In genomic region chr1:225845633-225846259, GRCh38 we compare ENCODE assay signal across 1 cellular context.
TF ChIP-seq lines count a peak whose summit lies in the region.

No MANE protein-coding gene starts in this region.

TF ChIP-seq in HEK293, 187 proteins besides CTCF, POLR2A, EP300 and RAD21 (continued from another document and continues in another):
- TF ChIP-seq ZEB2 (tag by site-specific recombination; IDR thresholded peaks at IDR 0.05) (no peak), ZNF112 (tag by site-specific recombination; IDR thresholded peaks at IDR 0.05) (no peak), ZNF248 (tag by site-specific recombination; IDR thresholded peaks at IDR 0.05) (no peak), ZNF792 (tag by site-specific recombination; IDR thresholded peaks at IDR 0.05) (no peak), PRDM1 (tag by site-specific recombination; IDR thresholded peaks at IDR 0.05) (no peak), ZNF707 (tag by site-specific recombination; IDR thresholded peaks at IDR 0.05) (no peak), ZNF211 (tag by site-specific recombination; IDR thresholded peaks at IDR 0.05; ENCODE audit: low read depth) (no peak), ZNF521 (tag by site-specific recombination; IDR thresholded peaks at IDR 0.05) (no peak), ZBTB8A (tag by site-specific recombination; IDR thresholded peaks at IDR 0.05) (no peak), ZNF571 (tag by site-specific recombination; IDR thresholded peaks at IDR 0.05) (no peak), ZNF548 (tag by site-specific recombination; IDR thresholded peaks at IDR 0.05) (no peak), ZNF311 (tag by site-specific recombination; IDR thresholded peaks at IDR 0.05; ENCODE audit: borderline replicate concordance) (no peak), BCL6B (tag by site-specific recombination; IDR thresholded peaks at IDR 0.05) (no peak), ZFP69B (tag by site-specific recombination; IDR thresholded peaks at IDR 0.05) (no peak), MYNN (tag by site-specific recombination; IDR thresholded peaks at IDR 0.05; ENCODE audit: borderline replicate concordance) (no peak), PBX3 (CRISPR knock-in tag; IDR thresholded peaks at IDR 0.05) (no peak), MZF1 (tag by site-specific recombination; IDR thresholded peaks at IDR 0.05; ENCODE audit: borderline replicate concordance) (peak; percentile 94), ZNF610 (tag by site-specific recombination; IDR thresholded peaks at IDR 0.05; ENCODE audit: borderline replicate concordance) (no peak), REPIN1 (tag by site-specific recombination; IDR thresholded peaks at IDR 0.05; ENCODE audit: low read depth) (no peak), ZNF2 (tag by site-specific recombination; IDR thresholded peaks at IDR 0.05) (peak; percentile 95), ZSCAN4 (tag by site-specific recombination; IDR thresholded peaks at IDR 0.05) (no peak; the same call in 1 of the 2 replicates), ZBTB6 (tag by site-specific recombination; IDR thresholded peaks at IDR 0.05) (no peak), GLI2 (tag by site-specific recombination; IDR thresholded peaks at IDR 0.05; ENCODE audit: borderline replicate concordance, low read depth) (no peak), SETDB1 (IDR thresholded peaks at IDR 0.05; ENCODE audit: insufficient read length, low read length) (no peak), ZNF639 (tag by site-specific recombination; IDR thresholded peaks at IDR 0.05) (no peak), ZFP41 (tag by site-specific recombination; IDR thresholded peaks at IDR 0.05; ENCODE audit: borderline replicate concordance) (no peak), ZNF48 (tag by site-specific recombination; IDR thresholded peaks at IDR 0.05) (no peak), KLF16 (tag by site-specific recombination; IDR thresholded peaks at IDR 0.05) (peak; percentile 85), ZNF701 (tag by site-specific recombination; IDR thresholded peaks at IDR 0.05) (no peak), ZSCAN18 (tag by site-specific recombination; IDR thresholded peaks at IDR 0.05) (no peak), FEZF1 (tag by site-specific recombination; IDR thresholded peaks at IDR 0.05) (no peak), BCL11A (tag by site-specific recombination; IDR thresholded peaks at IDR 0.05; ENCODE audit: low read depth) (peak; percentile 60; the same call in 1 of the 2 replicates), ZNF555 (tag by site-specific recombination; conservative IDR thresholded peaks at IDR 0.05) (no peak), ZNF677 (tag by site-specific recombination; IDR thresholded peaks at IDR 0.05) (no peak), HOXC10 (CRISPR knock-in tag; IDR thresholded peaks at IDR 0.05) (no peak), ZNF426 (tag by site-specific recombination; IDR thresholded peaks at IDR 0.05) (no peak), HOXA7 (CRISPR knock-in tag; IDR thresholded peaks at IDR 0.05; ENCODE audit: borderline replicate concordance) (no peak), KLF10 (tag by site-specific recombination; IDR thresholded peaks at IDR 0.05) (peak; percentile 55; the same call in 1 of the 2 replicates), ZSCAN30 (tag by site-specific recombination; IDR thresholded peaks at IDR 0.05) (peak; percentile 83), ZNF266 (tag by site-specific recombination; IDR thresholded peaks at IDR 0.05; ENCODE audit: low read depth) (no peak), ZNF133 (tag by site-specific recombination; IDR thresholded peaks at IDR 0.05) (no peak)
- TF ChIP-seq, protein P1, sequence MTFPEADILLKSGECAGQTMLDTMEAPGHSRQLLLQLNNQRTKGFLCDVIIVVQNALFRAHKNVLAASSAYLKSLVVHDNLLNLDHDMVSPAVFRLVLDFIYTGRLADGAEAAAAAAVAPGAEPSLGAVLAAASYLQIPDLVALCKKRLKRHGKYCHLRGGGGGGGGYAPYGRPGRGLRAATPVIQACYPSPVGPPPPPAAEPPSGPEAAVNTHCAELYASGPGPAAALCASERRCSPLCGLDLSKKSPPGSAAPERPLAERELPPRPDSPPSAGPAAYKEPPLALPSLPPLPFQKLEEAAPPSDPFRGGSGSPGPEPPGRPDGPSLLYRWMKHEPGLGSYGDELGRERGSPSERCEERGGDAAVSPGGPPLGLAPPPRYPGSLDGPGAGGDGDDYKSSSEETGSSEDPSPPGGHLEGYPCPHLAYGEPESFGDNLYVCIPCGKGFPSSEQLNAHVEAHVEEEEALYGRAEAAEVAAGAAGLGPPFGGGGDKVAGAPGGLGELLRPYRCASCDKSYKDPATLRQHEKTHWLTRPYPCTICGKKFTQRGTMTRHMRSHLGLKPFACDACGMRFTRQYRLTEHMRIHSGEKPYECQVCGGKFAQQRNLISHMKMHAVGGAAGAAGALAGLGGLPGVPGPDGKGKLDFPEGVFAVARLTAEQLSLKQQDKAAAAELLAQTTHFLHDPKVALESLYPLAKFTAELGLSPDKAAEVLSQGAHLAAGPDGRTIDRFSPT (tag by site-specific recombination; IDR thresholded peaks at IDR 0.05), result no peak
- TF ChIP-seq, protein P2, sequence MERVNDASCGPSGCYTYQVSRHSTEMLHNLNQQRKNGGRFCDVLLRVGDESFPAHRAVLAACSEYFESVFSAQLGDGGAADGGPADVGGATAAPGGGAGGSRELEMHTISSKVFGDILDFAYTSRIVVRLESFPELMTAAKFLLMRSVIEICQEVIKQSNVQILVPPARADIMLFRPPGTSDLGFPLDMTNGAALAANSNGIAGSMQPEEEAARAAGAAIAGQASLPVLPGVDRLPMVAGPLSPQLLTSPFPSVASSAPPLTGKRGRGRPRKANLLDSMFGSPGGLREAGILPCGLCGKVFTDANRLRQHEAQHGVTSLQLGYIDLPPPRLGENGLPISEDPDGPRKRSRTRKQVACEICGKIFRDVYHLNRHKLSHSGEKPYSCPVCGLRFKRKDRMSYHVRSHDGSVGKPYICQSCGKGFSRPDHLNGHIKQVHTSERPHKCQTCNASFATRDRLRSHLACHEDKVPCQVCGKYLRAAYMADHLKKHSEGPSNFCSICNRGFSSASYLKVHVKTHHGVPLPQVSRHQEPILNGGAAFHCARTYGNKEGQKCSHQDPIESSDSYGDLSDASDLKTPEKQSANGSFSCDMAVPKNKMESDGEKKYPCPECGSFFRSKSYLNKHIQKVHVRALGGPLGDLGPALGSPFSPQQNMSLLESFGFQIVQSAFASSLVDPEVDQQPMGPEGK (tag by site-specific recombination; IDR thresholded peaks at IDR 0.05), result peak; percentile 87
- TF ChIP-seq, protein P3, sequence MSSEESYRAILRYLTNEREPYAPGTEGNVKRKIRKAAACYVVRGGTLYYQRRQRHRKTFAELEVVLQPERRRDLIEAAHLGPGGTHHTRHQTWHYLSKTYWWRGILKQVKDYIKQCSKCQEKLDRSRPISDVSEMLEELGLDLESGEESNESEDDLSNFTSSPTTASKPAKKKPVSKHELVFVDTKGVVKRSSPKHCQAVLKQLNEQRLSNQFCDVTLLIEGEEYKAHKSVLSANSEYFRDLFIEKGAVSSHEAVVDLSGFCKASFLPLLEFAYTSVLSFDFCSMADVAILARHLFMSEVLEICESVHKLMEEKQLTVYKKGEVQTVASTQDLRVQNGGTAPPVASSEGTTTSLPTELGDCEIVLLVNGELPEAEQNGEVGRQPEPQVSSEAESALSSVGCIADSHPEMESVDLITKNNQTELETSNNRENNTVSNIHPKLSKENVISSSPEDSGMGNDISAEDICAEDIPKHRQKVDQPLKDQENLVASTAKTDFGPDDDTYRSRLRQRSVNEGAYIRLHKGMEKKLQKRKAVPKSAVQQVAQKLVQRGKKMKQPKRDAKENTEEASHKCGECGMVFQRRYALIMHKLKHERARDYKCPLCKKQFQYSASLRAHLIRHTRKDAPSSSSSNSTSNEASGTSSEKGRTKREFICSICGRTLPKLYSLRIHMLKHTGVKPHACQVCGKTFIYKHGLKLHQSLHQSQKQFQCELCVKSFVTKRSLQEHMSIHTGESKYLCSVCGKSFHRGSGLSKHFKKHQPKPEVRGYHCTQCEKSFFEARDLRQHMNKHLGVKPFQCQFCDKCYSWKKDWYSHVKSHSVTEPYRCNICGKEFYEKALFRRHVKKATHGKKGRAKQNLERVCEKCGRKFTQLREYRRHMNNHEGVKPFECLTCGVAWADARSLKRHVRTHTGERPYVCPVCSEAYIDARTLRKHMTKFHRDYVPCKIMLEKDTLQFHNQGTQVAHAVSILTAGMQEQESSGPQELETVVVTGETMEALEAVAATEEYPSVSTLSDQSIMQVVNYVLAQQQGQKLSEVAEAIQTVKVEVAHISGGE (tag by site-specific recombination; conservative IDR thresholded peaks at IDR 0.05; ENCODE audit: low read depth), result no peak
- TF ChIP-seq, protein P4, sequence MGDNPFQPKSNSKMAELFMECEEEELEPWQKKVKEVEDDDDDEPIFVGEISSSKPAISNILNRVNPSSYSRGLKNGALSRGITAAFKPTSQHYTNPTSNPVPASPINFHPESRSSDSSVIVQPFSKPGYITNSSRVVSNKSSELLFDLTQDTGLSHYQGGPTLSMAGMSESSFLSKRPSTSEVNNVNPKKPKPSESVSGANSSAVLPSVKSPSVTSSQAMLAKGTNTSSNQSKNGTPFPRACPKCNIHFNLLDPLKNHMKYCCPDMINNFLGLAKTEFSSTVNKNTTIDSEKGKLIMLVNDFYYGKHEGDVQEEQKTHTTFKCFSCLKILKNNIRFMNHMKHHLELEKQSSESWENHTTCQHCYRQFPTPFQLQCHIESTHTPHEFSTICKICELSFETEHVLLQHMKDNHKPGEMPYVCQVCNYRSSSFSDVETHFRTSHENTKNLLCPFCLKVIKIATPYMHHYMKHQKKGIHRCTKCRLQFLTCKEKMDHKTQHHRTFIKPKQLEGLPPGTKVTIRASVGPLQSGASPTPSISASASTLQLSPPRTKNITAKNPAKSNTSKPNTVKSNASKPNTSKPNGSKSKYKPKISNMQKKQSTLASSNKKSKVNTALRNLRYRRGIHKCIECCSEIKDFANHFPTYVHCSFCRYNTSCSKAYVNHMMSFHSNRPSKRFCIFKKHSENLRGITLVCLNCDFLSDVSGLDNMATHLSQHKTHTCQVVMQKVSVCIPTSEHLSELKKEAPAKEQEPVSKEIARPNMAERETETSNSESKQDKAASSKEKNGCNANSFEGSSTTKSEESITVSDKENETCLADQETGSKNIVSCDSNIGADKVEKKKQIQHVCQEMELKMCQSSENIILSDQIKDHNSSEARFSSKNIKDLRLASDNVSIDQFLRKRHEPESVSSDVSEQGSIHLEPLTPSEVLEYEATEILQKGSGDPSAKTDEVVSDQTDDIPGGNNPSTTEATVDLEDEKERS (tag by site-specific recombination; IDR thresholded peaks at IDR 0.05), result no peak
